Comparison of ENCODE assay signal across 11 cellular contexts in genomic region chr3:65888980-65889706, GRCh38.
DNase-seq lines count a peak whose midpoint lies in the region; ATAC-seq and TF ChIP-seq lines count a peak whose summit lies in the region.
"Had no signal": no experiment of that assay in that cellular context is flagged by ENCODE, and none has a peak within 500 bp of the region (broad histone marks: within the 10 kb centered on the region; RNA-seq: fewer than 3 reads in every experiment).

No MANE protein-coding gene starts in this region.

- DNase-seq in GM06990 (ENCODE audit: extremely low read depth, insufficient read length) = peak; percentile 29
- DNase-seq in SK-N-SH = no peak
- peak; percentile 99 for DNase-seq in fibroblast of peridontal ligament (ENCODE audit: extremely low read depth)
- no peak for DNase-seq in psoas muscle
- DNase-seq in posterior vena cava (ENCODE audit: low spot score) = no peak
- DNase-seq in mucosa of descending colon = no peak
- no peak for DNase-seq in LoVo (ENCODE audit: low spot score)
- DNase-seq in T-cell = no peak
- DNase-seq: activated CD4-positive, alpha-beta T cell treated with anti-CD3 and anti-CD28 coated beads, Interleukin-2, amount 10 ng/mL, durations not matched to agents 24 days and 14 days; endodermal cell; substantia nigra had no signal

- no peak overlapping the region for H2AFZ ChIP-seq in SK-N-SH (ENCODE audit: low read depth)

- CTCF ChIA-PET in SK-N-SH (lab: Yijun Ruan, JAX) = no interaction called here
- CTCF ChIA-PET in T-cell (lab: Charles Lee) = no interaction called here

- peak; percentile 67 to 91 (median 78) for ATAC-seq in psoas muscle
- no peak for ATAC-seq in mucosa of descending colon
- ATAC-seq in T-cell (replicated peaks in 1 of 4) = no peak

- WGBS in SK-N-SH (ENCODE audit: low lambda C conversion rate) = 24% methylated on average over 4 of the region's 4 CpGs
- 24 to 32% (median 29%) methylated on average over 4 of the region's 4 CpGs for WGBS in psoas muscle, 3 donors

- H3K9ac ChIP-seq in SK-N-SH = peak overlapping the region; percentile 46; the same call in 1 of the 2 replicates

- no peak overlapping the region for H3K4me3 Mint-ChIP-seq in T-cell
- H3K4me3 Mint-ChIP-seq: activated CD4-positive, alpha-beta T cell treated with anti-CD3 and anti-CD28 coated beads, Interleukin-2, amount 10 ng/mL, durations not matched to agents 24 days and 14 days; endodermal cell had no signal

- no peak overlapping the region for H3K4me3 ChIP-seq in GM06990 (replicated peaks; ENCODE audit: low read depth, low read length)
- H3K4me3 ChIP-seq in SK-N-SH (ENCODE audit: low read depth in 2 of 2, low read length in 1 of 2) = no peak overlapping the region
- no peak overlapping the region for H3K4me3 ChIP-seq in psoas muscle
- H3K4me3 ChIP-seq in mucosa of descending colon = no peak overlapping the region

- H3K27ac Mint-ChIP-seq in T-cell = no peak overlapping the region
- H3K27ac Mint-ChIP-seq: activated CD4-positive, alpha-beta T cell treated with anti-CD3 and anti-CD28 coated beads, Interleukin-2, amount 10 ng/mL, durations not matched to agents 24 days and 14 days; endodermal cell had no signal

- H3K9me2 ChIP-seq in SK-N-SH = no peaks in the 10 kb centered on the region

- no peaks in the 10 kb centered on the region for H3K36me3 Mint-ChIP-seq in T-cell

- peaks cover 18% of the 10 kb centered on the region for H3F3A ChIP-seq in SK-N-SH (replicated peaks; ENCODE audit: insufficient read depth)

- peak overlapping the region; percentile 68; the same call in 1 of the 2 replicates for H3K4me2 ChIP-seq in SK-N-SH

- H3K9me3 ChIP-seq in SK-N-SH (no peaks in the 10 kb centered on the region), psoas muscle (no peaks in the 10 kb centered on the region), mucosa of descending colon (no peaks in the 10 kb centered on the region)

- TF ChIP-seq CTCF in GM06990 (IDR thresholded peaks at IDR 0.05; ENCODE audit: insufficient read depth, low read length, poor library complexity, severe bottlenecking) (no peak), SK-N-SH (IDR thresholded peaks at IDR 0.05) (no peak), psoas muscle (IDR thresholded peaks at IDR 0.05) (no peak), mucosa of descending colon (IDR thresholded peaks at IDR 0.05) (no peak)

- intact Hi-C loops in psoas muscle (cut with DNase I) (no loop called here), posterior vena cava (cut with DNase I) (no loop called here), mucosa of descending colon (cut with DNase I, micrococcal nuclease) (no loop called here)

- H3K4me1 ChIP-seq in SK-N-SH (ENCODE audit: control insufficient read depth in 1 of 2, insufficient read depth in 2 of 2, low read depth in 1 of 2, low read length in 1 of 2) (no peaks in the 10 kb centered on the region; a peak in 2 of 4 replicates), psoas muscle (peaks cover 3% of the 10 kb centered on the region), mucosa of descending colon (ENCODE audit: low read depth) (no peaks in the 10 kb centered on the region)

- peaks cover 69% of the 10 kb centered on the region for H3K79me2 ChIP-seq in SK-N-SH (ENCODE audit: insufficient read depth)

- POLR2A ChIA-PET in SK-N-SH (lab: Yijun Ruan, JAX) (no interaction called here), T-cell (lab: Charles Lee) (no interaction called here)

- H4K20me1 ChIP-seq in SK-N-SH (ENCODE audit: insufficient read depth) = peaks cover 6% of the 10 kb centered on the region; the same call in 1 of the 2 replicates

- H3K27me3 Mint-ChIP-seq in T-cell = no peaks in the 10 kb centered on the region

- no peak for TF ChIP-seq RAD21 in SK-N-SH (IDR thresholded peaks at IDR 0.05; ENCODE audit: low read length)

- H3K27ac ChIP-seq in SK-N-SH (ENCODE audit: low read depth in 2 of 2, low read length in 1 of 2) = peak overlapping the region; percentile 60 to 83; a peak in 3 of 4 replicates
- H3K27ac ChIP-seq in psoas muscle = no peak overlapping the region

- H3K4me1 Mint-ChIP-seq in T-cell = no peaks in the 10 kb centered on the region
- H3K4me1 Mint-ChIP-seq: activated CD4-positive, alpha-beta T cell treated with anti-CD3 and anti-CD28 coated beads, Interleukin-2, amount 10 ng/mL, durations not matched to agents 24 days and 14 days had no signal

- peaks cover 0 to 10% (median 0%) of the 10 kb centered on the region in 3 donors for H3K9me3 Mint-ChIP-seq in T-cell
- H3K9me3 Mint-ChIP-seq: activated CD4-positive, alpha-beta T cell treated with anti-CD3 and anti-CD28 coated beads, Interleukin-2, amount 10 ng/mL, durations not matched to agents 24 days and 14 days; endodermal cell had no signal

- no peaks in the 10 kb centered on the region for H3K27me3 ChIP-seq in GM06990 (replicated peaks; ENCODE audit: control insufficient read depth, insufficient read depth, low read length)
- H3K27me3 ChIP-seq in SK-N-SH (ENCODE audit: insufficient read depth) = no peaks in the 10 kb centered on the region
- H3K27me3 ChIP-seq in psoas muscle (ENCODE audit: insufficient read depth in 3 of 3, low read length in 2 of 3) = no peaks in the 10 kb centered on the region

- no peaks in the 10 kb centered on the region for H3K36me3 ChIP-seq in GM06990 (ENCODE audit: control insufficient read depth, insufficient read depth, low read length)
- H3K36me3 ChIP-seq in SK-N-SH (replicated peaks in 1 of 2; ENCODE audit: control insufficient read depth in 1 of 2, insufficient read depth in 2 of 2, low read length in 1 of 2) = no peaks in the 10 kb centered on the region
- H3K36me3 ChIP-seq in psoas muscle (ENCODE audit: insufficient read depth in 1 of 2, low read depth in 1 of 2) = no peaks in the 10 kb centered on the region
- H3K36me3 ChIP-seq in mucosa of descending colon (ENCODE audit: low read depth) = no peaks in the 10 kb centered on the region

- peak in 1 of 2 experiments; percentile 67; a peak in 1 of 4 replicates for TF ChIP-seq EP300 in SK-N-SH (IDR thresholded peaks at IDR 0.05; ENCODE audit: borderline replicate concordance in 1 of 2, low read depth in 1 of 2, low read length in 1 of 2)

TF ChIP-seq in SK-N-SH, 30 proteins besides CTCF, POLR2A, EP300 and RAD21 (continues in another document):
- TF ChIP-seq USF2 (IDR thresholded peaks at IDR 0.05; ENCODE audit: borderline replicate concordance, low read depth, low read length) (no peak), YY1 (IDR thresholded peaks at IDR 0.05; ENCODE audit: low read depth) (no peak), PBX3 (IDR thresholded peaks at IDR 0.05) (peak; percentile 54; the same call in 1 of the 2 replicates), SMC3 (IDR thresholded peaks at IDR 0.05; ENCODE audit: low read depth, low read length) (no peak), ZBTB33 (IDR thresholded peaks at IDR 0.05; ENCODE audit: borderline replicate concordance, low read depth) (no peak), FOSL2 (IDR thresholded peaks at IDR 0.05; ENCODE audit: borderline replicate concordance, low read depth) (peak; percentile 98), RFX5 (IDR thresholded peaks at IDR 0.05; ENCODE audit: low read length) (no peak), FOXM1 (IDR thresholded peaks at IDR 0.05; ENCODE audit: low read depth) (no peak), JUND (IDR thresholded peaks at IDR 0.05) (peak; percentile 86), EZH2phosphoT487 (IDR thresholded peaks at IDR 0.05; ENCODE audit: borderline replicate concordance, low read depth) (no peak), GABPA (IDR thresholded peaks at IDR 0.05; ENCODE audit: low read depth) (0 out of 2 replicates have a peak, but pooled peaks have one; percentile 15), MEF2A (IDR thresholded peaks at IDR 0.05; ENCODE audit: borderline replicate concordance, low read depth) (peak; percentile 21; the same call in 1 of the 2 replicates), MAX (IDR thresholded peaks at IDR 0.05; ENCODE audit: low read depth) (peak; percentile 70; the same call in 1 of the 2 replicates), RCOR1 (IDR thresholded peaks at IDR 0.05; ENCODE audit: low read length) (no peak)

Comparison
In these comparisons a context has a peak if more than half of its experiments do, and no peak if none do; other contexts are left out.
1. DNase-seq: peak in GM06990 (single experiment) and fibroblast of peridontal ligament (single experiment); none in SK-N-SH (single experiment), psoas muscle (0 of 2), posterior vena cava (single experiment), mucosa of descending colon (0 of 3), LoVo (single experiment) and T-cell (0 of 34).
2. ATAC-seq: peak in psoas muscle (4 of 4); none in mucosa of descending colon (single experiment) and T-cell (0 of 4).